18 cellular contexts compared by ENCODE assay signal in the genomic region with DNA sequence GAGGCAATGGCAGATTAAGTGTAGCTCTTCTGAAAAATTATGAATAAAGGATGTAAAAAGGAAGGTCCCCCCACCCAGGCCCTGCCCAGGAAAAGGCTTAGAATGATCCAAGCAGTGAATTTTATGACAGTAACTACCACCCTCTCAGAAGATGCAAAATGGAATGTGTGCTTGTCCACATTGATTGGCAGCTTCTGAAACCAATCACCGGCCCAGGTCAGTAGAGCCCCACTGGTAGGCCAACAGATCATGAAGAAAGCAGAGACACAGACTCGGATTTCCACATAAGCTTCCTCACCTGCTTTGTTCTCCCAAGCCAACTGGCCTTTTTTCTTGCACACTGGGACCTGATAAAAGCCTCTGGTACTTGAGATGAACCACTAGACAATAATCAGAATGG.
DNase-seq lines count a peak whose midpoint lies in the region; ATAC-seq and TF ChIP-seq lines count a peak whose summit lies in the region.
"Had no signal": no experiment of that assay in that cellular context is flagged by ENCODE, and none has a peak within 500 bp of the region (broad histone marks: within the 10 kb centered on the region; RNA-seq: fewer than 3 reads in every experiment).

No MANE protein-coding gene starts in this region.

- no peak for ATAC-seq in effector memory CD8-positive, alpha-beta T cell (replicated peaks)
- ATAC-seq: PC-3 had no signal

- H3K4me1 Mint-ChIP-seq in HFFc6 (ENCODE audit: low read depth) (no peaks in the 10 kb centered on the region), nephron progenitor cell (peaks cover 80% of the 10 kb centered on the region), endothelial cell (ENCODE audit: unreplicated experiment) (no peaks in the 10 kb centered on the region)
- no peaks in the 10 kb centered on the region for H3K4me1 Mint-ChIP-seq in effector memory CD8-positive, alpha-beta T cell (ENCODE audit: low read depth in 2 of 2)
- no peaks in the 10 kb centered on the region for H3K4me1 Mint-ChIP-seq in activated CD4-positive, alpha-beta T cell treated with anti-CD3 and anti-CD28 coated beads, Interleukin-2, amount 10 ng/mL, durations not matched to agents 24 days and 14 days

- H3K36me3 Mint-ChIP-seq in HFFc6 (ENCODE audit: low read depth) (no peaks in the 10 kb centered on the region), nephron progenitor cell (ENCODE audit: low read depth) (no peaks in the 10 kb centered on the region), endothelial cell (ENCODE audit: low read depth, unreplicated experiment) (peaks cover 4% of the 10 kb centered on the region)
- no peaks in the 10 kb centered on the region for H3K36me3 Mint-ChIP-seq in effector memory CD8-positive, alpha-beta T cell (ENCODE audit: insufficient read depth)
- no peaks in the 10 kb centered on the region for H3K36me3 Mint-ChIP-seq in activated CD4-positive, alpha-beta T cell treated with anti-CD3 and anti-CD28 coated beads, Interleukin-2, amount 10 ng/mL, durations not matched to agents 24 days and 14 days (ENCODE audit: low read depth)

- DNase-seq in DMS 273 (lab: John Stamatoyannopoulos, UW; ENCODE audit: unreplicated experiment): peak; percentile 7
- no peak for DNase-seq in DMS 273 treated with DMSO at 0.1 percent for 48 hours (lab: John Stamatoyannopoulos, UW)
- peak; percentile 4 for DNase-seq in HFFc6
- DNase-seq in ecto neural progenitor cell (ENCODE audit: low spot score): peak; percentile 38
- DNase-seq in nephron progenitor cell: no peak
- DNase-seq in effector memory CD8-positive, alpha-beta T cell: no peak
- no peak for DNase-seq in activated CD4-positive, alpha-beta T cell treated with anti-CD3 and anti-CD28 coated beads, Interleukin-2, amount 10 ng/mL, durations not matched to agents 24 days and 14 days
- no peak for DNase-seq in endothelial cell (ENCODE audit: low spot score)
- DNase-seq: C1 segment of cervical spinal cord, DMS79 treated with DMSO at 0.1 percent for 48 hours, GDM1, Kasumi-1, MV-4-11, NCI-H1436 treated with DMSO at 0.1 percent for 48 hours, NCI-H2081, NCI-H2227 treated with DMSO at 0.1 percent for 48 hours, NCI-H526, PC-3 had no signal

- no peak overlapping the region for H3K4me3 Mint-ChIP-seq in HFFc6
- H3K4me3 Mint-ChIP-seq in nephron progenitor cell: no peak overlapping the region
- no peak overlapping the region for H3K4me3 Mint-ChIP-seq in effector memory CD8-positive, alpha-beta T cell
- no peak overlapping the region for H3K4me3 Mint-ChIP-seq in activated CD4-positive, alpha-beta T cell treated with anti-CD3 and anti-CD28 coated beads, Interleukin-2, amount 10 ng/mL, durations not matched to agents 24 days and 14 days
- H3K4me3 Mint-ChIP-seq in endothelial cell (ENCODE audit: unreplicated experiment): no peak overlapping the region

- intact Hi-C loops in activated CD4-positive, alpha-beta T cell treated with anti-CD3 and anti-CD28 coated beads, Interleukin-2, amount 10 ng/mL, durations not matched to agents 24 days and 14 days (cut with micrococcal nuclease): no loop called here

- H3K27ac Mint-ChIP-seq in HFFc6 (no peak overlapping the region), nephron progenitor cell (peak overlapping the region; percentile 86), endothelial cell (ENCODE audit: unreplicated experiment) (no peak overlapping the region)
- H3K27ac Mint-ChIP-seq in effector memory CD8-positive, alpha-beta T cell: no peak overlapping the region
- H3K27ac Mint-ChIP-seq in activated CD4-positive, alpha-beta T cell treated with anti-CD3 and anti-CD28 coated beads, Interleukin-2, amount 10 ng/mL, durations not matched to agents 24 days and 14 days: no peak overlapping the region

- TF ChIP-seq CTCF in HFFc6 (IDR thresholded peaks at IDR 0.05) (no peak), nephron progenitor cell (IDR thresholded peaks at IDR 0.05) (no peak), endothelial cell (IDR thresholded peaks at IDR 0.05; ENCODE audit: unreplicated experiment) (no peak)

- H3K27me3 Mint-ChIP-seq in HFFc6 (ENCODE audit: insufficient read depth) (peaks cover 2% of the 10 kb centered on the region), nephron progenitor cell (ENCODE audit: low read depth, poor library complexity) (peaks cover 3% of the 10 kb centered on the region), endothelial cell (ENCODE audit: unreplicated experiment) (peaks cover 3% of the 10 kb centered on the region)
- H3K27me3 Mint-ChIP-seq in effector memory CD8-positive, alpha-beta T cell: peaks cover 14 to 23% of the 10 kb centered on the region in 2 donors
- H3K27me3 Mint-ChIP-seq in activated CD4-positive, alpha-beta T cell treated with anti-CD3 and anti-CD28 coated beads, Interleukin-2, amount 10 ng/mL, durations not matched to agents 24 days and 14 days: no peaks in the 10 kb centered on the region

- H3K9me3 Mint-ChIP-seq in HFFc6 (no peaks in the 10 kb centered on the region), nephron progenitor cell (no peaks in the 10 kb centered on the region), endothelial cell (ENCODE audit: unreplicated experiment) (no peaks in the 10 kb centered on the region)
- H3K9me3 Mint-ChIP-seq in effector memory CD8-positive, alpha-beta T cell: no peaks in the 10 kb centered on the region
- H3K9me3 Mint-ChIP-seq in activated CD4-positive, alpha-beta T cell treated with anti-CD3 and anti-CD28 coated beads, Interleukin-2, amount 10 ng/mL, durations not matched to agents 24 days and 14 days: no peaks in the 10 kb centered on the region

Comparison
In these comparisons a context has a peak if more than half of its experiments do, and no peak if none do; other contexts are left out.
1. DNase-seq: peak in DMS 273 (single experiment), HFFc6 (single experiment) and ecto neural progenitor cell (single experiment); none in DMS 273 treated with DMSO at 0.1 percent for 48 hours (single experiment), nephron progenitor cell (single experiment), effector memory CD8-positive, alpha-beta T cell (0 of 3), activated CD4-positive, alpha-beta T cell treated with anti-CD3 and anti-CD28 coated beads, Interleukin-2, amount 10 ng/mL, durations not matched to agents 24 days and 14 days (single experiment) and endothelial cell (single experiment).